In the genomic region with DNA sequence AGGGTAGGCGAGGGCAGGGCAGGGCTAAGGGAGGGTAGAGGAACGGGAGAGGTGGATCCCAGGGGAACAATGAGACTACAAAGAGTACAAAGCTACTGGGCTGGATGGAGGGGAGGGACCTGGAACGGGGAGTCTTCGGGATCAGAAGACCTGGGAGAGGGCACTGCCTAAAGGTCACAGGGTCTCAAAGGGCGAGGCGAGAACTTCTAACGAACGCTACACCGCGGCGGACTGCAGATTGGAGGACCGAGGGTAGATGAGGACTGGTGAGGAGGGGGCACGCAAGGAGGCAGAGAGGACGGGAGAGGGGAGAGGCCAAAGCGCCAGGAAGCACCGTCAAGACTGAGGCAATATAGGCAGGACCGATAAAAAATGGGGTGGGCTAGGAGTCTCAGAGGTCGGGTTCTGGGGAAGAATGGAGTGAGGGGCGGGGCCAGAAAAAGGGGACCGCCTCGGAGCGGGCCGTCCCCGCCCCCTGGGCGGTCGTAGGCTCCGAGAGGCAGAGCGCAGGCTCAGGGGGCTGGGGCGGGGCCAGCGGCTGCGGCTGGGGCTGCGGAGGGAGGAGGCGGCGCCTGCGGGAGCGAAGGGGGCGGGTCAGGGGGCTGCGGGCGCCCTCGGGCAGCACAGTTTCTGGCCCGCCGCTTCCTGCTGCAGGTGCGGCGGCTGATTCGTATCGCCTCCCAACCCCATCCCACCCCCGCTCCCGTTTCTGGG, we compare ENCODE assay signal across 1 cellular context.
TF ChIP-seq lines count a peak whose summit lies in the region.

No MANE protein-coding gene starts in this region.

TF ChIP-seq in SK-N-SH treated with all-trans-retinoic acid at 6 μM for 48 hours, 23 proteins besides CTCF, POLR2A, EP300 and RAD21 (continued from another document):
- TF ChIP-seq, protein P1, sequence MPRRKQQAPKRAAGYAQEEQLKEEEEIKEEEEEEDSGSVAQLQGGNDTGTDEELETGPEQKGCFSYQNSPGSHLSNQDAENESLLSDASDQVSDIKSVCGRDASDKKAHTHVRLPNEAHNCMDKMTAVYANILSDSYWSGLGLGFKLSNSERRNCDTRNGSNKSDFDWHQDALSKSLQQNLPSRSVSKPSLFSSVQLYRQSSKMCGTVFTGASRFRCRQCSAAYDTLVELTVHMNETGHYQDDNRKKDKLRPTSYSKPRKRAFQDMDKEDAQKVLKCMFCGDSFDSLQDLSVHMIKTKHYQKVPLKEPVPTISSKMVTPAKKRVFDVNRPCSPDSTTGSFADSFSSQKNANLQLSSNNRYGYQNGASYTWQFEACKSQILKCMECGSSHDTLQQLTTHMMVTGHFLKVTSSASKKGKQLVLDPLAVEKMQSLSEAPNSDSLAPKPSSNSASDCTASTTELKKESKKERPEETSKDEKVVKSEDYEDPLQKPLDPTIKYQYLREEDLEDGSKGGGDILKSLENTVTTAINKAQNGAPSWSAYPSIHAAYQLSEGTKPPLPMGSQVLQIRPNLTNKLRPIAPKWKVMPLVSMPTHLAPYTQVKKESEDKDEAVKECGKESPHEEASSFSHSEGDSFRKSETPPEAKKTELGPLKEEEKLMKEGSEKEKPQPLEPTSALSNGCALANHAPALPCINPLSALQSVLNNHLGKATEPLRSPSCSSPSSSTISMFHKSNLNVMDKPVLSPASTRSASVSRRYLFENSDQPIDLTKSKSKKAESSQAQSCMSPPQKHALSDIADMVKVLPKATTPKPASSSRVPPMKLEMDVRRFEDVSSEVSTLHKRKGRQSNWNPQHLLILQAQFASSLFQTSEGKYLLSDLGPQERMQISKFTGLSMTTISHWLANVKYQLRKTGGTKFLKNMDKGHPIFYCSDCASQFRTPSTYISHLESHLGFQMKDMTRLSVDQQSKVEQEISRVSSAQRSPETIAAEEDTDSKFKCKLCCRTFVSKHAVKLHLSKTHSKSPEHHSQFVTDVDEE (CRISPR knock-in tag; IDR thresholded peaks at IDR 0.05) = no peak
- TF ChIP-seq CSDC2 (CRISPR knock-in tag; IDR thresholded peaks at IDR 0.05) = no peak
